ENCODE assay signal across 8 cellular contexts in the genomic region with DNA sequence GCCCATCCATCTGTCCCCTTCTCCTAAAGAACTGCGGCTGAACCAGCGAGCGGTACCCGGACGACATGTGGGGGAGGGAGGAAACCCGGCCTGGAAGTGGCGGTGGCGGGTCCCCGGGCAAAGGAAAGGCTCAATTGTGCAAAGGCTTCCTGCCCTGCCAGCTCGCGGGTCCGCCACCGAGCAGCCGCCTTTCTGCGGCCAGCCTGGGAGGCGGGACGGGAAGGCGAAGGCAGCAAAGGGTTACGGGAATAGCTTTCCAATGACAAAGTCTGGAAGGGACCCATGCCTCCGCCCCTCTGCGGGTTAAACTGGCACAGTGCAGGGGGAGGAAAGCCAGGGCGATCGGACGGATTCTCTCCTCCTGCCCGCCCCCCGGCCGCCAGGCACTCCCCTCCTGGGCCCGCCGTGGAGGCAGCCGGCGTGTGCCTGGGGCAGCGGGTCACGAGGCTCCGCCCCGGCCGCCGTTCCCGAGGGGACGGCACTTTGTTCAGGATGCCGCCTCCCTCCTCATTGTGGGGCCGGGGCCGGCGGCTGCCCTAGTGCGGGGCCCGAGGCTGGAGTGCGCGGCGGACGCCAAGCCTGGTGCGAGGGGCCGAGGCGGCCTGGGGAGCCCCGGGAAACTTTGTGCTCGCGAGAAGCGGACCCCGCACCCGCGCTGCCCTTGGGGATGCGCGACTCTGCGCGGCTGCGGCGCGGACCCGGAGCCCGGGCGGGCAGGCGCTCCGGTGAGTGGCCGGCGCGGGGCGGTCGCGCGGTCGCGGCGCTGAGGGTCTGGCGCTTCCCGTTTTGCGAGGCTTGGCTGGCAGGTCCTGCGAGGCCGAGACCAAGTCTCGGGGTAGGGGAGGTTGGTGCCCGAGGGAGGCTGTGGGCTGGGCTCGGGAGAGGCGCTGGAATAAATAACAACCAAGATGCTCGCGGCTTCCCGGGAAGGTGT. TPM values are rescaled to one million over a fixed set of nuclear protein-coding genes. Genes with fewer than 3 reads are reported as not detected.
DNase-seq lines count a peak whose midpoint lies in the region; ATAC-seq and TF ChIP-seq lines count a peak whose summit lies in the region.

A gene with protein sequence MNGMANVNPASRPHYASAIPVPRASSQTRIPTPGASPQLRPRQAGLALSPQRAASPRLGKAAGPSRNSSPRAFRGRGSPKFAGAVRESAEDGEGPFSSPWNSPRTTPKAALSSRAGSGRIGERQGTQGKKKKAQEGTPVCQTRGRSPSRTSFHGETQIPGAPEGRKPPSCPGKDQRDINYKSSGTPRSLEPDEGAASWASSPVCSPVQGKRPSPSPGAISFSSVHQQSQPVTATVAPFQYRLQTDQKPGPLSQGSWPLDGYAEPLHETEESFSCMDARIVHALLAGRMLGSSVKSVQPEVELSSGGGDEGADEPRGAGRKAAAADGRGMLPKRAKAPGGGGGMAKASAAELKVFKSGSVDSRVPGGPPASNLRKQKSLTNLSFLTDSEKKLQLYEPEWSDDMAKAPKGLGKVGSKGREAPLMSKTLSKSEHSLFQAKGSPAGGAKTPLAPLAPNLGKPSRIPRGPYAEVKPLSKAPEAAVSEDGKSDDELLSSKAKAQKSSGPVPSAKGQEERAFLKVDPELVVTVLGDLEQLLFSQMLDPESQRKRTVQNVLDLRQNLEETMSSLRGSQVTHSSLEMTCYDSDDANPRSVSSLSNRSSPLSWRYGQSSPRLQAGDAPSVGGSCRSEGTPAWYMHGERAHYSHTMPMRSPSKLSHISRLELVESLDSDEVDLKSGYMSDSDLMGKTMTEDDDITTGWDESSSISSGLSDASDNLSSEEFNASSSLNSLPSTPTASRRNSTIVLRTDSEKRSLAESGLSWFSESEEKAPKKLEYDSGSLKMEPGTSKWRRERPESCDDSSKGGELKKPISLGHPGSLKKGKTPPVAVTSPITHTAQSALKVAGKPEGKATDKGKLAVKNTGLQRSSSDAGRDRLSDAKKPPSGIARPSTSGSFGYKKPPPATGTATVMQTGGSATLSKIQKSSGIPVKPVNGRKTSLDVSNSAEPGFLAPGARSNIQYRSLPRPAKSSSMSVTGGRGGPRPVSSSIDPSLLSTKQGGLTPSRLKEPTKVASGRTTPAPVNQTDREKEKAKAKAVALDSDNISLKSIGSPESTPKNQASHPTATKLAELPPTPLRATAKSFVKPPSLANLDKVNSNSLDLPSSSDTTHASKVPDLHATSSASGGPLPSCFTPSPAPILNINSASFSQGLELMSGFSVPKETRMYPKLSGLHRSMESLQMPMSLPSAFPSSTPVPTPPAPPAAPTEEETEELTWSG (N-terminal part only) (plus strand): TSS at position 510 of the 934 bp plus-strand sequence. CDS start 83,758 bp downstream, outside the sequence.

- H3K4me1 ChIP-seq in Peyer's patch: peaks cover 0 to 29% (median 15%) of the 10 kb centered on the region in 4 donors
- peaks cover 38% of the 10 kb centered on the region for H3K4me1 ChIP-seq in smooth muscle cell (ENCODE audit: low read depth)

- peak within 1 kb of the TSS; percentile 61 to 78 (median 68) for H3K27ac ChIP-seq in Peyer's patch
- peak within 1 kb of the TSS; percentile 66 to 89 for H3K27ac ChIP-seq in coronary artery
- peak within 1 kb of the TSS; percentile 94 for H3K27ac ChIP-seq in smooth muscle cell (ENCODE audit: low read depth)

- under 1% methylated on average over 70 of the region's 93 CpGs for whole genome bisulfite sequencing in smooth muscle cell (ENCODE audit: low lambda C conversion rate)

- peak within 1 kb of the TSS; percentile 84 for H3K9ac ChIP-seq in smooth muscle cell (ENCODE audit: low read depth)

- H3K4me2 ChIP-seq in smooth muscle cell: peak within 1 kb of the TSS; percentile 97

- peaks cover 0 to 4% of the 10 kb centered on the region in 2 donors for H3K27me3 ChIP-seq in Peyer's patch
- no peaks in the 10 kb centered on the region for H3K27me3 ChIP-seq in smooth muscle cell (ENCODE audit: low read depth)

- H3K4me3 ChIP-seq in AG09309 (ENCODE audit: control insufficient read depth, low read depth, low read length) (peak within 1 kb of the TSS; percentile 91), Peyer's patch (peak within 1 kb of the TSS; percentile 34 to 63 (median 56)), coronary artery (peak within 1 kb of the TSS; percentile 92), smooth muscle cell (peak within 1 kb of the TSS; percentile 68)

- no peak for DNase-seq in AG09309 (ENCODE audit: low read depth)
- peak; percentile 28 for DNase-seq in GM10266 (ENCODE audit: extremely low spot score)
- DNase-seq in Peyer's patch: peak in 2 of 3 donors; percentile 56 to 60
- DNase-seq in coronary artery (ENCODE audit: low spot score): peak; percentile 82
- peak; percentile 88 for DNase-seq in kidney tubule cell (ENCODE audit: low spot score)
- peak; percentile 55 for DNase-seq in smooth muscle cell (lab: John Stamatoyannopoulos, UW; ENCODE audit: unreplicated experiment)
- no peak for DNase-seq in cortex of kidney (lab: John Stamatoyannopoulos, UW)

- H3F3A ChIP-seq in smooth muscle cell (ENCODE audit: low read depth): peaks cover 61% of the 10 kb centered on the region

- TF ChIP-seq CTCF in AG09309 (IDR thresholded peaks at IDR 0.05; ENCODE audit: control insufficient read depth, insufficient read depth, low read depth, low read length, missing control alignments): no peak
- TF ChIP-seq CTCF in GM10266 (IDR thresholded peaks at IDR 0.05; ENCODE audit: control insufficient read depth, insufficient read depth, low read depth, missing control alignments): no peak
- TF ChIP-seq CTCF in Peyer's patch (IDR thresholded peaks at IDR 0.05): no peak
- TF ChIP-seq CTCF in coronary artery (IDR thresholded peaks at IDR 0.05): no peak
- no peak for TF ChIP-seq CTCF in smooth muscle cell (IDR thresholded peaks at IDR 0.05; ENCODE audit: borderline replicate concordance, insufficient read depth, poor library complexity, severe bottlenecking)

- no peak for TF ChIP-seq POLR2A in Peyer's patch (IDR thresholded peaks at IDR 0.05)

- no peak for ATAC-seq in HG03159 (IDR thresholded peaks at IDR 0.05; ENCODE audit: unreplicated experiment)

- H4K20me1 ChIP-seq in smooth muscle cell (ENCODE audit: low read depth): no peaks in the 10 kb centered on the region

- H3K79me2 ChIP-seq in smooth muscle cell (ENCODE audit: low read depth): peaks cover 39% of the 10 kb centered on the region

- H3K9me3 ChIP-seq in Peyer's patch (no peaks in the 10 kb centered on the region), smooth muscle cell (replicated peaks; ENCODE audit: low read depth) (no peaks in the 10 kb centered on the region)

- peak within 1 kb of the TSS; percentile 64 for H2AFZ ChIP-seq in smooth muscle cell (ENCODE audit: low read depth)

- no peaks in the 10 kb centered on the region for H3K36me3 ChIP-seq in Peyer's patch
- no peaks in the 10 kb centered on the region for H3K36me3 ChIP-seq in smooth muscle cell (ENCODE audit: low read depth)

RNA-seq across cellular contexts. Expression of the gene that starts here (rescaled TPM):
- 10 to 100 TPM in 3 of 4 donors, 1 to 10 TPM in 1; 6.7 to 47.9 (median 14.9) TPM for total RNA-seq in Peyer's patch
- total RNA-seq in smooth muscle cell: 52.3 and 60.1 TPM in 2 replicates
- polyA plus RNA-seq in smooth muscle cell: 65.2 and 71.1 TPM in 2 replicates

Comparison
In these comparisons a context has a peak if more than half of its experiments do, and no peak if none do; other contexts are left out.
1. DNase-seq: peak in GM10266 (single experiment), Peyer's patch (2 of 3), coronary artery (single experiment), kidney tubule cell (single experiment) and smooth muscle cell (single experiment); none in AG09309 (single experiment) and cortex of kidney (single experiment).
2. Peak in every context shown above with its lines, with median percentiles within 50 percentile points of each other: H3K4me3 ChIP-seq and H3K27ac ChIP-seq.